8 cellular contexts compared by ENCODE assay signal in the genomic region with DNA sequence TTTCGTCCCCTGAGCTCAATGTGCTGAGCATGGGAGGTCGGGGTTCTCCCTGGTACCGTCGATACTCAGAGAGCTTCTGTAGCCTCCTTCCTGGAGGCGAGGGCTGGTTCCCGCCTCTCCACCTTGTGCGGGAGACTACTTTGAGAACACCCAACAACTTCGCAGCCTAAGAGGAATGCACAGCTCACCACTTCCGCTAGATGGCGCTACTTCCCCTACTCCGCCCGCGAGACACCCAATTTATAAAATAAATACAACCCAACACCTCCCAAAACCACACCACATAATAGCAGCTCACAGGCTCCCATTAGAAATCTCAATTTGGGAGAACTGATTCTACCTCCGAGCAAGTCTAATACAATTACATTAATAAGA. TPM values are rescaled to one million over a fixed set of nuclear protein-coding genes. Genes with fewer than 3 reads are reported as not detected.
DNase-seq lines count a peak whose midpoint lies in the region; ATAC-seq and TF ChIP-seq lines count a peak whose summit lies in the region.

No MANE protein-coding gene starts in this region.

- intact Hi-C loops in activated T-helper 1 cell treated with anti-CD3 and anti-CD28 coated beads, Interleukin-12 subunit alpha, Interleukin-12 subunit beta, Interleukin-2, Interleukin-4 antibody, amounts not matched to agents 30 ng/mL and 10 ng/mL and 1 ng/mL, durations not matched to agents 14 hours and 24 hours and 36 hours (cut with micrococcal nuclease) = loop anchor here (1.0 kb wide), 1 partner anchor 1032 kb away; no protein-coding TSS in a partner anchor

- TF ChIP-seq EP300 in neural cell (conservative IDR thresholded peaks at IDR 0.05; ENCODE audit: poor library complexity, severe bottlenecking) = no peak

- no peaks in the 10 kb centered on the region for H3K36me3 Mint-ChIP-seq in activated T-helper 1 cell treated with anti-CD3 and anti-CD28 coated beads, Interleukin-12 subunit alpha, Interleukin-12 subunit beta, Interleukin-2, Interleukin-4 antibody, amounts not matched to agents 30 ng/mL and 10 ng/mL and 1 ng/mL, durations not matched to agents 14 hours and 24 hours and 36 hours (ENCODE audit: low read depth)

- no peak overlapping the region for H3K27ac Mint-ChIP-seq in activated T-helper 1 cell treated with anti-CD3 and anti-CD28 coated beads, Interleukin-12 subunit alpha, Interleukin-12 subunit beta, Interleukin-2, Interleukin-4 antibody, amounts not matched to agents 30 ng/mL and 10 ng/mL and 1 ng/mL, durations not matched to agents 14 hours and 24 hours and 36 hours
- no peak overlapping the region for H3K27ac Mint-ChIP-seq in stimulated activated naive CD8-positive, alpha-beta T cell treated with anti-CD3 and anti-CD28 coated beads, Interleukin-15, amount 100 ng/mL, for 72 hours

- no peaks in the 10 kb centered on the region for H3F3A ChIP-seq in neural cell (ENCODE audit: insufficient read depth, low read length, poor library complexity, severe bottlenecking)

- no peaks in the 10 kb centered on the region for H3K9me3 Mint-ChIP-seq in activated T-helper 1 cell treated with anti-CD3 and anti-CD28 coated beads, Interleukin-12 subunit alpha, Interleukin-12 subunit beta, Interleukin-2, Interleukin-4 antibody, amounts not matched to agents 30 ng/mL and 10 ng/mL and 1 ng/mL, durations not matched to agents 14 hours and 24 hours and 36 hours
- no peaks in the 10 kb centered on the region for H3K9me3 Mint-ChIP-seq in stimulated activated naive CD8-positive, alpha-beta T cell treated with anti-CD3 and anti-CD28 coated beads, Interleukin-15, amount 100 ng/mL, for 72 hours

- H2AFZ ChIP-seq in OCI-LY3 (ENCODE audit: low read depth, low read length) (no peak overlapping the region), neural cell (ENCODE audit: low read depth, low read length) (peak overlapping the region; percentile 22)

- no peaks in the 10 kb centered on the region for H3K9me3 ChIP-seq in OCI-LY3 (ENCODE audit: insufficient read depth, low read length)
- H3K9me3 ChIP-seq in neural cell (ENCODE audit: low read length) = no peaks in the 10 kb centered on the region

- peaks cover 59% of the 10 kb centered on the region for H3K27me3 Mint-ChIP-seq in activated T-helper 1 cell treated with anti-CD3 and anti-CD28 coated beads, Interleukin-12 subunit alpha, Interleukin-12 subunit beta, Interleukin-2, Interleukin-4 antibody, amounts not matched to agents 30 ng/mL and 10 ng/mL and 1 ng/mL, durations not matched to agents 14 hours and 24 hours and 36 hours (ENCODE audit: insufficient read depth)
- peaks cover 67% of the 10 kb centered on the region for H3K27me3 Mint-ChIP-seq in stimulated activated naive CD8-positive, alpha-beta T cell treated with anti-CD3 and anti-CD28 coated beads, Interleukin-15, amount 100 ng/mL, for 72 hours

- H3K27me3 ChIP-seq in OCI-LY3 (ENCODE audit: low read depth, low read length) (peaks cover 35% of the 10 kb centered on the region), neural cell (ENCODE audit: insufficient read depth, low read depth, low read length) (no peaks in the 10 kb centered on the region)

- H3K4me3 ChIP-seq in OCI-LY3 (ENCODE audit: low read length) (no peak overlapping the region), fibroblast of villous mesenchyme (ENCODE audit: low read depth, low read length) (peak overlapping the region; percentile 23), neural cell (ENCODE audit: low read length) (peak overlapping the region; percentile 86)

- TF ChIP-seq CTCF in OCI-LY3 (IDR thresholded peaks at IDR 0.05; ENCODE audit: low read depth, low read length) (peak; percentile 67), fibroblast of villous mesenchyme (IDR thresholded peaks at IDR 0.05; ENCODE audit: insufficient read depth, low read depth, low read length) (peak; percentile 84), neural cell (IDR thresholded peaks at IDR 0.05; ENCODE audit: poor library complexity, severe bottlenecking) (peak; percentile 94)

- H3K27ac ChIP-seq in OCI-LY3 (ENCODE audit: low read length) (no peak overlapping the region), neural cell (ENCODE audit: low read length) (peak overlapping the region; percentile 58)

- peak overlapping the region; percentile 83 for H3K4me3 Mint-ChIP-seq in activated T-helper 1 cell treated with anti-CD3 and anti-CD28 coated beads, Interleukin-12 subunit alpha, Interleukin-12 subunit beta, Interleukin-2, Interleukin-4 antibody, amounts not matched to agents 30 ng/mL and 10 ng/mL and 1 ng/mL, durations not matched to agents 14 hours and 24 hours and 36 hours
- H3K4me3 Mint-ChIP-seq in stimulated activated naive CD8-positive, alpha-beta T cell treated with anti-CD3 and anti-CD28 coated beads, Interleukin-15, amount 100 ng/mL, for 72 hours = peak overlapping the region; percentile 82 to 87

- H4K20me1 ChIP-seq in OCI-LY3 (ENCODE audit: insufficient read depth, low read length) (no peaks in the 10 kb centered on the region), neural cell (ENCODE audit: insufficient read depth) (no peaks in the 10 kb centered on the region)

- H3K36me3 ChIP-seq in OCI-LY3 (replicated peaks; ENCODE audit: low read depth, low read length) (no peaks in the 10 kb centered on the region), neural cell (ENCODE audit: insufficient read depth, low read length) (no peaks in the 10 kb centered on the region)

- H3K9ac ChIP-seq in OCI-LY3 (ENCODE audit: low read length) = no peak overlapping the region
- H3K9ac ChIP-seq in neural cell (ENCODE audit: low read length) = peak overlapping the region; percentile 71

- no peak overlapping the region for H3K4me2 ChIP-seq in OCI-LY3 (ENCODE audit: low read length)
- H3K4me2 ChIP-seq in neural cell (ENCODE audit: low read length) = peak overlapping the region; percentile 81

- TF ChIP-seq RAD21 in neural cell (conservative IDR thresholded peaks at IDR 0.05) = peak; percentile 91

- no peaks in the 10 kb centered on the region for H3K79me2 ChIP-seq in OCI-LY3 (ENCODE audit: low read length)
- peaks cover 50% of the 10 kb centered on the region for H3K79me2 ChIP-seq in neural cell (replicated peaks; ENCODE audit: insufficient read depth, low read length)

- DNase-seq in 8988T = peak; percentile 67
- DNase-seq in HT-29 (ENCODE audit: low spot score) = peak; percentile 73
- DNase-seq in activated T-helper 1 cell treated with anti-CD3 and anti-CD28 coated beads, Interleukin-12 subunit alpha, Interleukin-12 subunit beta, Interleukin-2, Interleukin-4 antibody, amounts not matched to agents 30 ng/mL and 10 ng/mL and 1 ng/mL, durations not matched to agents 14 hours and 24 hours and 36 hours (ENCODE audit: low spot score) = peak; percentile 53
- DNase-seq in fibroblast of villous mesenchyme (ENCODE audit: low read depth) = peak; percentile 64
- DNase-seq in stimulated activated naive CD8-positive, alpha-beta T cell treated with anti-CD3 and anti-CD28 coated beads, Interleukin-15, amount 100 ng/mL, for 72 hours = peak; percentile 68 to 73

- no peaks in the 10 kb centered on the region for H3K9me2 ChIP-seq in neural cell (ENCODE audit: insufficient read depth, low read length)

- H3K4me1 ChIP-seq in OCI-LY3 (ENCODE audit: low read length) = no peaks in the 10 kb centered on the region

- ATAC-seq in GM18498 (IDR thresholded peaks at IDR 0.05; ENCODE audit: unreplicated experiment) = peak; percentile 63
- peak; percentile 60 for ATAC-seq in stimulated activated naive CD8-positive, alpha-beta T cell treated with anti-CD3 and anti-CD28 coated beads, Interleukin-15, amount 100 ng/mL, for 72 hours

- peaks cover 7% of the 10 kb centered on the region for H3K4me1 Mint-ChIP-seq in activated T-helper 1 cell treated with anti-CD3 and anti-CD28 coated beads, Interleukin-12 subunit alpha, Interleukin-12 subunit beta, Interleukin-2, Interleukin-4 antibody, amounts not matched to agents 30 ng/mL and 10 ng/mL and 1 ng/mL, durations not matched to agents 14 hours and 24 hours and 36 hours (ENCODE audit: low read depth)
- peaks cover 17% of the 10 kb centered on the region for H3K4me1 Mint-ChIP-seq in stimulated activated naive CD8-positive, alpha-beta T cell treated with anti-CD3 and anti-CD28 coated beads, Interleukin-15, amount 100 ng/mL, for 72 hours

TF ChIP-seq in neural cell, 6 proteins besides CTCF, POLR2A, EP300 and RAD21:
- TF ChIP-seq SMC3 (conservative IDR thresholded peaks at IDR 0.05; ENCODE audit: poor library complexity) (peak; percentile 89), TAF1 (IDR thresholded peaks at IDR 0.05; ENCODE audit: low read depth) (no peak), REST (IDR thresholded peaks at IDR 0.05; ENCODE audit: borderline replicate concordance) (peak; percentile 32), MXI1 (conservative IDR thresholded peaks at IDR 0.05; ENCODE audit: poor library complexity, severe bottlenecking) (no peak), POLR2AphosphoS5 (IDR thresholded peaks at IDR 0.05) (no peak)
TF ChIP-seq in neural cell: peak in this region for 2.

RNA-seq across cellular contexts. Expression of gene RGMA, which starts 1.2 kb away (rescaled TPM):
- total RNA-seq in HT-29 (2014; rRNA removed; shearing (Covaris generic)) = not detected in 2 replicates
- total RNA-seq in activated T-helper 1 cell treated with anti-CD3 and anti-CD28 coated beads, Interleukin-12 subunit alpha, Interleukin-12 subunit beta, Interleukin-2, Interleukin-4 antibody, amounts not matched to agents 30 ng/mL and 10 ng/mL and 1 ng/mL, durations not matched to agents 14 hours and 24 hours and 36 hours = 0.34 and 0.54 TPM in 2 replicates
- total RNA-seq in fibroblast of villous mesenchyme = 0.32 TPM in 1 of 2 replicates, not detected in the other
- 9.5 and 16.6 TPM in 2 replicates for polyA plus RNA-seq in neural cell
- polyA minus RNA-seq in neural cell = 27.8 and 31.2 TPM in 2 replicates
